In the genomic region with DNA sequence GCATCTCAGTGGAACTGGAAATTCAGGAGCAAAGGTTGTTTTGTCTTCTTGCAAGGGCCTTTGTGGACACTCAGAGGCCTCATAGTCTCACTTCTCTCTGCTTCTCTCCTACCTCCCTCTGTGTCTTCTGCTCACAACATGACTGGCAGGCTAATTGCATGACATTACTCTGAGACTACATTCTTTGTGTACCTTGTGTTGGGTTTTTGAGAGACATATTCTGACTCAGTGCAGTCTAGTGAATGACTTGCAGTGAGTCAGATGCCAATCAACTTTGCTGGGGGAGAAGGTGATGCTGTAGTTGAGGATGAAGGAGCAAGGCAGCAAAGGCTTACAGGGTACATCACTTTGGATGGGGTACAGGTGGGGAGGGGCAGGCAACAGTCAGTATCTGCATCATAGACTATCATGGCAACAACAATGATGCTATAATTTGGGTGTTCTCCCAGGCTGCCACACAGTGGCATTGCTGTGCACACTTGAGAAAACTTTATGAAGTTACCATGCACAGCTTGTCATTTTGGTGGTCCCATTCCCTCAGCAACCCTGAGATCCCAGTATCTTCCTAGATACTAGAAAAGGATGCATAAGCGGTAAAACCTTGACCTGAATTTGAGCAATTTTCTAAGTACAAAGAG, we compare ENCODE assay signal across 18 cellular contexts.
DNase-seq lines count a peak whose midpoint lies in the region; ATAC-seq, FAIRE-seq and TF ChIP-seq lines count a peak whose summit lies in the region.
"Had no signal": no experiment of that assay in that cellular context is flagged by ENCODE, and none has a peak within 500 bp of the region (broad histone marks: within the 10 kb centered on the region; RNA-seq: fewer than 3 reads in every experiment).

No MANE protein-coding gene starts in this region.

- no peak overlapping the region for H3K9ac ChIP-seq in HepG2 (ENCODE audit: insufficient read depth, low read depth, low read length)

- CTCF ChIA-PET in HepG2 (lab: Yijun Ruan, JAX; ENCODE audit: low intra/inter-chr PET ratio, low total read pairs) (no interaction called here), OCI-LY7 (lab: Charles Lee; ENCODE audit: unreplicated experiment) (no interaction called here)

- no peaks in the 10 kb centered on the region for H3K36me3 ChIP-seq in HepG2 (replicated peaks in 1 of 2; ENCODE audit: control insufficient read depth in 1 of 2, insufficient read depth in 2 of 2, low read length in 2 of 2)
- no peaks in the 10 kb centered on the region for H3K36me3 ChIP-seq in right lobe of liver
- no peaks in the 10 kb centered on the region for H3K36me3 ChIP-seq in OCI-LY7 (ENCODE audit: insufficient read depth, low read length)

- no peak for ATAC-seq in HepG2
- no peak for ATAC-seq in right lobe of liver
- ATAC-seq in HG03457 (IDR thresholded peaks at IDR 0.05; ENCODE audit: unreplicated experiment): no peak
- ATAC-seq: left ventricle myocardium superior, Right ventricle myocardium inferior, T-cell had no signal

- POLR2A ChIA-PET in HepG2 (lab: Yijun Ruan, JAX): no interaction called here
- POLR2A ChIA-PET in OCI-LY7 (lab: Charles Lee): interaction anchor here (0.6 kb wide), 1 partner anchor 205 kb away, joined by 4 read pairs; no protein-coding TSS in a partner anchor

- no peak overlapping the region for H2AFZ ChIP-seq in HepG2 (ENCODE audit: low read length)
- no peak overlapping the region for H2AFZ ChIP-seq in OCI-LY7 (ENCODE audit: low read length)

- H3K27me3 ChIP-seq in HepG2 (ENCODE audit: control insufficient read depth in 1 of 2, insufficient read depth in 2 of 2, low read length in 2 of 2) (peaks cover 0 to 5% of the 10 kb centered on the region in 2 experiments; a peak in 1 of 5 replicates), right lobe of liver (no peaks in the 10 kb centered on the region)

- no peaks in the 10 kb centered on the region for H3K79me2 ChIP-seq in HepG2 (ENCODE audit: insufficient read depth, low read length)
- H3K79me2 ChIP-seq in OCI-LY7 (ENCODE audit: insufficient read depth, low read depth, low read length): no peaks in the 10 kb centered on the region

- H3K4me3 ChIP-seq in HepG2 (replicated peaks in 1 of 3; ENCODE audit: insufficient read depth in 1 of 3, low read depth in 2 of 3, low read length in 3 of 3) (no peak overlapping the region), right lobe of liver (no peak overlapping the region), OCI-LY7 (ENCODE audit: low read depth, low read length, poor library complexity, severe bottlenecking) (no peak overlapping the region), epithelial cell of proximal tubule (ENCODE audit: low read depth, low read length) (no peak overlapping the region)

- no peak for FAIRE-seq in HepG2 (lab: Jason Lieb, UNC)

- H3K9me3 ChIP-seq in HepG2 (ENCODE audit: low read length): peaks cover 14% of the 10 kb centered on the region
- H3K9me3 ChIP-seq in right lobe of liver: no peaks in the 10 kb centered on the region
- no peaks in the 10 kb centered on the region for H3K9me3 ChIP-seq in OCI-LY7 (ENCODE audit: low read length)

- TF ChIP-seq EP300 in HepG2 (IDR thresholded peaks at IDR 0.05; ENCODE audit: low read depth in 2 of 2, low read length in 2 of 2) (no peak), HepG2 (CRISPR knock-in tag; IDR thresholded peaks at IDR 0.05; ENCODE audit: borderline replicate concordance) (no peak)

- DNase-seq in HepG2 (ENCODE audit: low spot score): peak; percentile 17
- DNase-seq in right lobe of liver: no peak
- DNase-seq in OCI-LY7 (ENCODE audit: low spot score): peak; percentile 10
- no peak for DNase-seq in epithelial cell of proximal tubule (ENCODE audit: low read depth)
- DNase-seq in COLO668 (lab: John Stamatoyannopoulos, UW; ENCODE audit: unreplicated experiment): no peak
- no peak for DNase-seq in stimulated activated CD4-positive, alpha-beta T cell treated with anti-CD3 and anti-CD28 coated beads, Interleukin-2, amount 100 ng/mL, for 48 hours
- DNase-seq in medulla oblongata (ENCODE audit: extremely low spot score): no peak
- DNase-seq: activated CD8-positive, alpha-beta memory T cell treated with anti-CD3 and anti-CD28 coated beads for 24 hours; activated effector memory CD4-positive, alpha-beta T cell treated with Interleukin-2 at 50 U/mL for 16 hours; aorta; endodermal cell; foreskin melanocyte; left ventricle myocardium superior; NCI-H1092 treated with DMSO at 0.1 percent for 48 hours; T-cell had no signal

- no peak for TF ChIP-seq RAD21 in HepG2 (CRISPR knock-in tag; IDR thresholded peaks at IDR 0.05)

- H3K4me1 ChIP-seq in HepG2 (ENCODE audit: insufficient read depth, low read length) (no peaks in the 10 kb centered on the region), right lobe of liver (no peaks in the 10 kb centered on the region), OCI-LY7 (ENCODE audit: insufficient read depth, low read length, poor library complexity, severe bottlenecking) (no peaks in the 10 kb centered on the region)

- no peaks in the 10 kb centered on the region for H3K9me2 ChIP-seq in OCI-LY7 (ENCODE audit: insufficient read depth, low read length)

- TF ChIP-seq POLR2A in HepG2 (IDR thresholded peaks at IDR 0.05; ENCODE audit: insufficient read depth in 1 of 2, low read depth in 2 of 2, low read length in 2 of 2) (no peak), right lobe of liver (IDR thresholded peaks at IDR 0.05) (no peak)

- BruUV-seq in HepG2 (replicated peaks; lab: Mats Ljungman, UMichigan) (no TSS peak), OCI-LY7 (replicated peaks; lab: Mats Ljungman, UMichigan) (no TSS peak)

- 32% methylated on average over 1 of the region's 1 CpG for WGBS in HepG2 (ENCODE audit: low lambda C conversion rate)
- 100% methylated on average over 1 of the region's 1 CpG for WGBS in right lobe of liver (ENCODE audit: insufficient coverage, low coverage, low lambda C conversion rate, missing lambda C conversion rate)

- TF ChIP-seq CTCF in HepG2 (CRISPR knock-in tag; IDR thresholded peaks at IDR 0.05): no peak
- TF ChIP-seq CTCF in right lobe of liver (IDR thresholded peaks at IDR 0.05): no peak
- peak; percentile 52; the same call in 1 of the 2 replicates for TF ChIP-seq CTCF in OCI-LY7 (conservative IDR thresholded peaks at IDR 0.05; ENCODE audit: low read length)
- peak; percentile 7 for TF ChIP-seq CTCF in epithelial cell of proximal tubule (conservative IDR thresholded peaks at IDR 0.05; ENCODE audit: low read depth, low read length)

- H3K4me2 ChIP-seq in HepG2 (ENCODE audit: low read depth, low read length): no peak overlapping the region
- H3K4me2 ChIP-seq in OCI-LY7 (ENCODE audit: low read length): no peak overlapping the region

- in situ Hi-C loops in HepG2 (cut with HindIII; ENCODE audit: extremely low pct_ligation_motif_present, low pct_unique_long_range_greater_than_20kb): no loop called here

- no peaks in the 10 kb centered on the region for H4K20me1 ChIP-seq in HepG2 (ENCODE audit: insufficient read depth, low read length)
- H4K20me1 ChIP-seq in OCI-LY7 (ENCODE audit: insufficient read depth, low read length): no peaks in the 10 kb centered on the region

- no peak overlapping the region for H3K27ac ChIP-seq in HepG2 (ENCODE audit: extremely low read length, insufficient read depth, low read length)
- no peak overlapping the region for H3K27ac ChIP-seq in right lobe of liver
- no peak overlapping the region for H3K27ac ChIP-seq in OCI-LY7 (ENCODE audit: low read depth, low read length, poor library complexity, severe bottlenecking)
- H3K27ac ChIP-seq: VCaP had no signal

- intact Hi-C loops in HepG2 (cut with micrococcal nuclease; ENCODE audit: unreplicated experiment): no loop called here
- intact Hi-C loops in right lobe of liver (cut with DNase I): no loop called here
- intact Hi-C loops in OCI-LY7 (cut with micrococcal nuclease; ENCODE audit: unreplicated experiment): no loop called here

TF ChIP-seq in HepG2, 621 proteins besides CTCF, POLR2A, EP300 and RAD21:
- TF ChIP-seq, protein P1, sequence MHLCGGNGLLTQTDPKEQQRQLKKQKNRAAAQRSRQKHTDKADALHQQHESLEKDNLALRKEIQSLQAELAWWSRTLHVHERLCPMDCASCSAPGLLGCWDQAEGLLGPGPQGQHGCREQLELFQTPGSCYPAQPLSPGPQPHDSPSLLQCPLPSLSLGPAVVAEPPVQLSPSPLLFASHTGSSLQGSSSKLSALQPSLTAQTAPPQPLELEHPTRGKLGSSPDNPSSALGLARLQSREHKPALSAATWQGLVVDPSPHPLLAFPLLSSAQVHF (CRISPR knock-in tag; IDR thresholded peaks at IDR 0.05): no peak
- TF ChIP-seq FOSL2 (CRISPR knock-in tag; IDR thresholded peaks at IDR 0.05) (peak; percentile 32; the same call in 1 of the 2 replicates), PBX2 (CRISPR knock-in tag; IDR thresholded peaks at IDR 0.05) (peak; percentile 26; the same call in 1 of the 2 replicates)

Comparison
In these comparisons a context has a peak if more than half of its experiments do, and no peak if none do; other contexts are left out.
1. DNase-seq: peak in HepG2 (single experiment) and OCI-LY7 (single experiment); none in right lobe of liver (0 of 3), epithelial cell of proximal tubule (single experiment), COLO668 (single experiment), stimulated activated CD4-positive, alpha-beta T cell treated with anti-CD3 and anti-CD28 coated beads, Interleukin-2, amount 100 ng/mL, for 48 hours (0 of 2) and medulla oblongata (single experiment).
2. CTCF ChIP-seq: peak in OCI-LY7 (single experiment) and epithelial cell of proximal tubule (single experiment); none in HepG2 (single experiment) and right lobe of liver (0 of 4).